13 cellular contexts compared by ENCODE assay signal in genomic region chr2:31238906-31239841, GRCh38. TPM values are rescaled to one million over a fixed set of nuclear protein-coding genes. Genes with fewer than 3 reads are reported as not detected.
DNase-seq lines count a peak whose midpoint lies in the region; ATAC-seq and TF ChIP-seq lines count a peak whose summit lies in the region.
"Had no signal": no experiment of that assay in that cellular context is flagged by ENCODE, and none has a peak within 500 bp of the region (broad histone marks: within the 10 kb centered on the region; RNA-seq: fewer than 3 reads in every experiment).

No MANE protein-coding gene starts in this region.

- peak overlapping the region; percentile 88 for H3K27ac Mint-ChIP-seq in memory B cell

- peaks cover 11% of the 10 kb centered on the region for H3K36me3 Mint-ChIP-seq in memory B cell
- H3K36me3 Mint-ChIP-seq in activated T-cell treated with anti-CD3 and anti-CD28 coated beads, Interleukin-2, amount 50 U/mL, for 4 hours (ENCODE audit: insufficient read depth): peaks cover 2% of the 10 kb centered on the region

- no peak overlapping the region for H3K9ac ChIP-seq in fibroblast of lung (ENCODE audit: insufficient read depth, low read length)
- H3K9ac ChIP-seq in subcutaneous abdominal adipose tissue (ENCODE audit: low read length in 5 of 5): no peak overlapping the region

- no peak overlapping the region for H3K4me2 ChIP-seq in fibroblast of lung (ENCODE audit: extremely low read depth, insufficient read depth, low read length)
- H3K4me2 ChIP-seq: hepatocyte had no signal

- H3K4me1 ChIP-seq in fibroblast of lung (ENCODE audit: control insufficient read depth, extremely low read depth, insufficient read depth, low read length) (peaks cover 15% of the 10 kb centered on the region), subcutaneous abdominal adipose tissue (ENCODE audit: control insufficient read depth in 5 of 5, insufficient read depth in 5 of 5, low read length in 5 of 5) (peaks cover 5 to 26% (median 19%) of the 10 kb centered on the region in 5 donors)

- DNase-seq in UCSD-AML1 (lab: John Stamatoyannopoulos, UW; ENCODE audit: unreplicated experiment) (peak; percentile 58), fibroblast of lung (ENCODE audit: low read depth in 2 of 2) (no peak), memory B cell (ENCODE audit: low spot score in 2 of 2) (no peak), NCI-H187 treated with DMSO at 0.1 percent for 48 hours (lab: John Stamatoyannopoulos, UW) (no peak), AG20443 (ENCODE audit: low spot score) (no peak)
- no peak for DNase-seq in activated T-cell treated with anti-CD3 and anti-CD28 coated beads, Interleukin-2, amount 50 U/mL, for 4 hours
- DNase-seq: effector memory CD4-positive, alpha-beta T cell; NCI-H226; OCI-M1 had no signal

- peak overlapping the region; percentile 31 for H2AFZ ChIP-seq in fibroblast of lung (ENCODE audit: low read length)
- H2AFZ ChIP-seq: hepatocyte had no signal

- no peaks in the 10 kb centered on the region for H3K27me3 Mint-ChIP-seq in memory B cell
- H3K27me3 Mint-ChIP-seq in activated T-cell treated with anti-CD3 and anti-CD28 coated beads, Interleukin-2, amount 50 U/mL, for 4 hours (ENCODE audit: low read depth): no peaks in the 10 kb centered on the region

- H3K4me3 ChIP-seq in fibroblast of lung (replicated peaks in 1 of 4; ENCODE audit: control extremely low read depth in 1 of 4, insufficient read depth in 1 of 4, low read depth in 3 of 4, low read length in 4 of 4) (no peak overlapping the region), subcutaneous abdominal adipose tissue (ENCODE audit: low read depth in 1 of 5, low read length in 5 of 5) (peak overlapping the region in 3 of 5 donors; percentile 2 to 17 (median 6))
- H3K4me3 ChIP-seq: hepatocyte had no signal

- H3K9me3 Mint-ChIP-seq in memory B cell: no peaks in the 10 kb centered on the region
- H3K9me3 Mint-ChIP-seq in activated T-cell treated with anti-CD3 and anti-CD28 coated beads, Interleukin-2, amount 50 U/mL, for 4 hours: no peaks in the 10 kb centered on the region

- H3K27ac ChIP-seq in fibroblast of lung (ENCODE audit: insufficient read depth, low read length): peak overlapping the region; percentile 55
- H3K27ac ChIP-seq in subcutaneous abdominal adipose tissue (ENCODE audit: low read depth, low read length): no peak overlapping the region
- H3K27ac ChIP-seq: hepatocyte had no signal

- peaks cover 3% of the 10 kb centered on the region for H3K36me3 ChIP-seq in fibroblast of lung (ENCODE audit: control insufficient read depth, insufficient read depth, low read length)
- H3K36me3 ChIP-seq in subcutaneous abdominal adipose tissue (ENCODE audit: control insufficient read depth in 5 of 5, insufficient read depth in 5 of 5, low read length in 5 of 5): no peaks in the 10 kb centered on the region

- H3K79me2 ChIP-seq in fibroblast of lung (ENCODE audit: control insufficient read depth, insufficient read depth, low read length): no peaks in the 10 kb centered on the region

- ATAC-seq in memory B cell (ENCODE audit: low read depth) (no peak), GM18517 (IDR thresholded peaks at IDR 0.05; ENCODE audit: unreplicated experiment) (no peak)
- no peak for ATAC-seq in activated T-cell treated with anti-CD3 and anti-CD28 coated beads, Interleukin-2, amount 50 U/mL, for 4 hours

- H3K27me3 ChIP-seq in fibroblast of lung (ENCODE audit: control insufficient read depth, insufficient read depth, low read length): no peaks in the 10 kb centered on the region
- H3K27me3 ChIP-seq in subcutaneous abdominal adipose tissue (ENCODE audit: control insufficient read depth in 5 of 5, insufficient read depth in 4 of 5, low read length in 5 of 5): no peaks in the 10 kb centered on the region
- H3K27me3 ChIP-seq: hepatocyte had no signal

- no peak for TF ChIP-seq CTCF in fibroblast of lung (conservative IDR thresholded peaks at IDR 0.05 in 1 of 2, IDR thresholded peaks at IDR 0.05 in 1 of 2; ENCODE audit: low read depth in 1 of 2, low read length in 2 of 2)

- no peak overlapping the region for H3K4me3 Mint-ChIP-seq in memory B cell
- no peak overlapping the region for H3K4me3 Mint-ChIP-seq in activated T-cell treated with anti-CD3 and anti-CD28 coated beads, Interleukin-2, amount 50 U/mL, for 4 hours

- H4K20me1 ChIP-seq in fibroblast of lung (ENCODE audit: control insufficient read depth, extremely low read depth, insufficient read depth, low read length): no peaks in the 10 kb centered on the region

- H3K9me3 ChIP-seq in fibroblast of lung (ENCODE audit: control insufficient read depth, insufficient read depth, low read depth, low read length) (no peaks in the 10 kb centered on the region), subcutaneous abdominal adipose tissue (ENCODE audit: control insufficient read depth in 5 of 5, low read length in 5 of 5) (no peaks in the 10 kb centered on the region)

- peaks cover 54% of the 10 kb centered on the region for H3K4me1 Mint-ChIP-seq in memory B cell
- peaks cover 7% of the 10 kb centered on the region for H3K4me1 Mint-ChIP-seq in activated T-cell treated with anti-CD3 and anti-CD28 coated beads, Interleukin-2, amount 50 U/mL, for 4 hours (ENCODE audit: low read depth)

RNA-seq across cellular contexts. Expression of gene EHD3, which starts 5.2 kb away (rescaled TPM):
- 12.3 and 30.6 TPM in 2 replicates for total RNA-seq in fibroblast of lung
- 37.1 and 37.5 TPM in 2 replicates for polyA plus RNA-seq in fibroblast of lung
- polyA plus RNA-seq in fibroblast of lung (2012): 33.4 and 35.8 TPM in 2 replicates
- 75.9 and 83.1 TPM in 2 replicates for polyA minus RNA-seq in fibroblast of lung (ENCODE audit: low replicate concordance)
- total RNA-seq in activated T-cell treated with anti-CD3 and anti-CD28 coated beads, Interleukin-2, amount 50 U/mL, for 4 hours: 1 to 10 TPM; 1.8 to 2.2 (median 2.2) TPM

RNA-seq across cellular contexts. Expression of gene CAPN14, which starts 21.9 kb away (rescaled TPM):
- under 0.01 and 0.17 TPM in 2 replicates for total RNA-seq in fibroblast of lung
- 0.05 and 0.07 TPM in 2 replicates for polyA plus RNA-seq in fibroblast of lung
- 0.06 TPM in 1 of 2 replicates, not detected in the other for polyA plus RNA-seq in fibroblast of lung (2012)
- polyA minus RNA-seq in fibroblast of lung (ENCODE audit: low replicate concordance): not detected in 2 replicates
- under 1 TPM; 0.10 to 0.24 (median 0.14) TPM for total RNA-seq in activated T-cell treated with anti-CD3 and anti-CD28 coated beads, Interleukin-2, amount 50 U/mL, for 4 hours
- total RNA-seq: G401 had no signal

Comparison
In these comparisons a context has a peak if more than half of its experiments do, and no peak if none do; other contexts are left out.
1. H3K4me3 ChIP-seq: peak in subcutaneous abdominal adipose tissue (3 of 5); none in fibroblast of lung (0 of 4).